In genomic region chr15:41116116-41116871, GRCh38 we compare ENCODE assay signal across 8 cellular contexts. TPM values are rescaled to one million over a fixed set of nuclear protein-coding genes. Genes with fewer than 3 reads are reported as not detected.
DNase-seq lines count a peak whose midpoint lies in the region; ATAC-seq and TF ChIP-seq lines count a peak whose summit lies in the region.

INO80 (minus strand) TSS chr15:41116280; CDS start chr15:41096310, 19,970 bp downstream.

- peak within 1 kb of the TSS; percentile 98 for H3K27ac ChIP-seq in right cardiac atrium (ENCODE audit: low read length)
- H3K27ac ChIP-seq in uterus: peak within 1 kb of the TSS; percentile 88 to 100

- H3K4me1 ChIP-seq in right cardiac atrium (ENCODE audit: control insufficient read depth, insufficient read depth, low read length): peaks cover 4% of the 10 kb centered on the region
- no peaks in the 10 kb centered on the region for H3K4me1 ChIP-seq in uterus

- TF ChIP-seq POLR2A in GM15510 (IDR thresholded peaks at IDR 0.05; ENCODE audit: borderline replicate concordance, extremely low read depth, insufficient read length): peak; percentile 45
- TF ChIP-seq POLR2A in uterus (IDR thresholded peaks at IDR 0.05): peak; percentile 23 to 54

- peak; percentile 59 for DNase-seq in NCI-H187 treated with DMSO at 0.1 percent for 48 hours (lab: John Stamatoyannopoulos, UW)
- DNase-seq in anterior cingulate cortex (lab: John Stamatoyannopoulos, UW): peak; percentile 85 to 98 (median 95)
- DNase-seq in right cardiac atrium: peak; percentile 99
- DNase-seq in pulmonary artery endothelial cell (ENCODE audit: low read depth, low spot score): peak; percentile 94
- DNase-seq in uterus: peak; percentile 98 to 99

- under 1% methylated on average over 61 of the region's 61 CpGs for WGBS in right cardiac atrium

- no peaks in the 10 kb centered on the region for H3K36me3 ChIP-seq in uterus

- H3K9me3 ChIP-seq in right cardiac atrium (ENCODE audit: control insufficient read depth, low read length): no peaks in the 10 kb centered on the region
- no peaks in the 10 kb centered on the region for H3K9me3 ChIP-seq in uterus

- ATAC-seq in HG02938 (IDR thresholded peaks at IDR 0.05; ENCODE audit: unreplicated experiment) (peak; percentile 76), right cardiac atrium (peak; percentile 96 to 97)

- no peaks in the 10 kb centered on the region for H3K27me3 ChIP-seq in right cardiac atrium (ENCODE audit: control insufficient read depth, insufficient read depth)
- H3K27me3 ChIP-seq in uterus: no peaks in the 10 kb centered on the region

- peak in 1 of 4 experiments; percentile 23 for TF ChIP-seq CTCF in uterus (IDR thresholded peaks at IDR 0.05)

- peak within 1 kb of the TSS; percentile 81 for H3K4me3 ChIP-seq in right cardiac atrium (ENCODE audit: low read length)
- H3K4me3 ChIP-seq in uterus: peak within 1 kb of the TSS; percentile 87 to 94

- intact Hi-C loops in T-helper 2 cell treated with Interferon-gamma antibody and Interleukin-4, amounts not matched to agents 100 ng/mL and 5 ng/mL, for 36 hours (cut with micrococcal nuclease): loop anchor here (1.0 to 10.0 kb wide), 7 partner anchors 34 to 549 kb away; partner anchors contain the start of genes CCDC32, CHP1, MGA and RAD51
- intact Hi-C loops in right cardiac atrium (cut with DNase I) (no loop called here), uterus (cut with DNase I; ENCODE audit: low total_unique reads) (no loop called here)

RNA-seq across cellular contexts. Expression of gene INO80, which starts in this region (rescaled TPM):
- total RNA-seq in T-helper 2 cell treated with Interferon-gamma antibody and Interleukin-4, amounts not matched to agents 100 ng/mL and 5 ng/mL, for 36 hours: 33.1 and 33.2 TPM in 2 replicates
- total RNA-seq in right cardiac atrium: 10 to 100 TPM in 3 of 4 donors, 1 to 10 TPM in 1; 9.9 to 14.9 (median 12.6) TPM
- 5.8 TPM for polyA plus RNA-seq in right cardiac atrium
- 25.4 and 26.0 TPM in 2 replicates for total RNA-seq in pulmonary artery endothelial cell
- total RNA-seq in uterus: 10 to 100 TPM; 28.7 to 33.3 (median 30.2) TPM

Comparison
In these comparisons a context has a peak if more than half of its experiments do, and no peak if none do; other contexts are left out.
1. Peak in every context shown above with its lines: DNase-seq, ATAC-seq, H3K4me3 ChIP-seq and H3K27ac ChIP-seq.